ENCODE assay signal across 1 cellular context in the genomic region with DNA sequence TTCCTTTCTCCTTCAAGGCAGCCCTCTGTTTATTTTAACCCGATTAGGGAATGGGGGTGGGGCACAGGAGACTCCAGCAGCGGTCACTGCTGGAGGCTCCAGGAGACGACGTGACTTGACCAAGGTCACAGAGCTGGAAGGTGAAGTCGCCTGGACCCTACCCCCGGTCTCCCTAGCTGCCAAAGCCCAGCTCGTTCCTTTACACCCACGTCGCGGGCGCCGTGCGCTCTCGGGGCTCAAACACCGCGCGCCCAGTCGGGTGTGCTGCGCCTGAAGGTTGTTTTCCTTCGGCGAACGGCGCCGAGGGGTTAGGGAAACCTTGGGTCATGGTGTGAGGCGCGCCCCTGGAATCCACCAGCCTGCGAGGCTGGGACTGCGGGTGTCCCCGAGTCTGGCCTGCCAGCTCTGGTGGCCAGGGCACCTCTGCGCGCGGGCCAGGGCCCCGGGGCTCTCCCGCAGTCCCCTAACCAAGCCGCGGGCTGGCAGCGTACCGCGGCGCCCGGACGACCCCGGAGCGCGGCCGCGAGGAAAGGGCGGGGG.
TF ChIP-seq lines count a peak whose summit lies in the region.

No MANE protein-coding gene starts in this region.

TF ChIP-seq in HepG2, 621 proteins besides CTCF, POLR2A, EP300 and RAD21 (continued from another document):
- TF ChIP-seq HOMEZ (CRISPR knock-in tag; IDR thresholded peaks at IDR 0.05; ENCODE audit: low read depth): no peak
- TF ChIP-seq, protein P1, sequence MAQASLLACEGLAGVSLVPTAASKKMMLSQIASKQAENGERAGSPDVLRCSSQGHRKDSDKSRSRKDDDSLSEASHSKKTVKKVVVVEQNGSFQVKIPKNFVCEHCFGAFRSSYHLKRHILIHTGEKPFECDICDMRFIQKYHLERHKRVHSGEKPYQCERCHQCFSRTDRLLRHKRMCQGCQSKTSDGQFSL (CRISPR knock-in tag; IDR thresholded peaks at IDR 0.05): no peak
- no peak for TF ChIP-seq ZNF331 (CRISPR knock-in tag; IDR thresholded peaks at IDR 0.05)
- TF ChIP-seq MIER3 (CRISPR knock-in tag; IDR thresholded peaks at IDR 0.05; ENCODE audit: borderline replicate concordance): no peak
- no peak for TF ChIP-seq AGO1 (IDR thresholded peaks at IDR 0.05; ENCODE audit: low read depth, low read length, poor library complexity, severe bottlenecking)
- no peak for TF ChIP-seq FOSL2 (CRISPR knock-in tag; IDR thresholded peaks at IDR 0.05)
- no peak for TF ChIP-seq WIZ (CRISPR knock-in tag; IDR thresholded peaks at IDR 0.05)
- no peak for TF ChIP-seq ZC3H4 (CRISPR knock-in tag; IDR thresholded peaks at IDR 0.05; ENCODE audit: borderline replicate concordance)
- TF ChIP-seq JUND (CRISPR knock-in tag; IDR thresholded peaks at IDR 0.05): no peak
- no peak for TF ChIP-seq ZNF816 (CRISPR knock-in tag; IDR thresholded peaks at IDR 0.05; ENCODE audit: borderline replicate concordance)
- no peak for TF ChIP-seq KDM3A (CRISPR knock-in tag; IDR thresholded peaks at IDR 0.05; ENCODE audit: low read depth)
- TF ChIP-seq HMG20B (CRISPR knock-in tag; conservative IDR thresholded peaks at IDR 0.05): no peak
- no peak for TF ChIP-seq ZNF704 (CRISPR knock-in tag; IDR thresholded peaks at IDR 0.05; ENCODE audit: borderline replicate concordance)
- TF ChIP-seq EZH2 (conservative IDR thresholded peaks at IDR 0.05; ENCODE audit: low read depth, low read length): peak; percentile 83
